1 cellular context compared by ENCODE assay signal in the genomic region with DNA sequence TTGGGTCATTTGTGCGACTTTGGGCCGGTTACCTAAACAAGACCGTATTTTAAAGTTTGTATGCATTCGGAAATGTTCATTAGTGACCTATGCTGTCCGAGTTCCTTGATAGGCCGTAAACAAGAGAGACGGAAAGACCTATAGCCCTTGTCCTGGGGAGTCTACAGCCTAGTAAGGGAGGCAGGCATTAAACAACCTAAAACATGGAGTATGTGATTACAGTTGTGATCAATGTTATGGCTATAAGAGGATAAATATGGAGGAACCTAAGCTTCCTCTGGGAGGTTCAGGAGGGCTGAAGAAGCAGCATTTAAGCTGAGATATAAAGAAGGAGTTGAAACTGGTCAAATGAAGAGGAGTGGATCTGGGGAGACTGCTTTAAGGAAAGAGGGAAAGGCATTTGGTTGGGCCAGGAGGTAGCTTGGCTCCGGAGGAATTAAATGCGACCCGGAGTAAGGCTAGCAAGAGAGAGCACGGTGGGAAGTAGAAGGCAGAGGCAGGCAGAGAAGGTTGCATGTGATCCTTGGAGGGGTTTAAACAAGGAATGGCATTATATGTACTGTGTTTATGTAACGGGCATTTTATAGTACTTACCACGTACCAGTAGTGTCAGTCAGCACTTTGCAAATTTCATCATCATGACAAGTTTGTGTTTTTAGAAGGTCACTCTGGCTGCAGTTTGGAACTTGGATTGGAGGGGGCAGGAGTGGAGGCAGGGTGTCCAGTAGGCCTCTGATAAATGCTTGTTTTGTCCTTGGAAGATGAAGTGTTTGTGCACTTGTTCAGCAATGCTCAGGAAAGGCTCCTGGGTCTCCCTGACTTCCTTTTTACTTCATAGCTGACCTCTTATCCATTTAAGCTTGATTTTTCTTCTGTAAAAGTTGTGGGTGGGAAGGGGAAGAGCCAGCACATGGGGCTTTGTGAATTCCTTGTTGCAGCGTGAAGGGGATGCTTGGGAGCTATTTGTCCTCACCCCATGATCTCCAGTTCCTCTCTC.
TF ChIP-seq lines count a peak whose summit lies in the region.

No MANE protein-coding gene starts in this region.

TF ChIP-seq in HepG2, 621 proteins besides CTCF, POLR2A, EP300 and RAD21 (continued from another document and continues in another):
- TF ChIP-seq, protein P1, sequence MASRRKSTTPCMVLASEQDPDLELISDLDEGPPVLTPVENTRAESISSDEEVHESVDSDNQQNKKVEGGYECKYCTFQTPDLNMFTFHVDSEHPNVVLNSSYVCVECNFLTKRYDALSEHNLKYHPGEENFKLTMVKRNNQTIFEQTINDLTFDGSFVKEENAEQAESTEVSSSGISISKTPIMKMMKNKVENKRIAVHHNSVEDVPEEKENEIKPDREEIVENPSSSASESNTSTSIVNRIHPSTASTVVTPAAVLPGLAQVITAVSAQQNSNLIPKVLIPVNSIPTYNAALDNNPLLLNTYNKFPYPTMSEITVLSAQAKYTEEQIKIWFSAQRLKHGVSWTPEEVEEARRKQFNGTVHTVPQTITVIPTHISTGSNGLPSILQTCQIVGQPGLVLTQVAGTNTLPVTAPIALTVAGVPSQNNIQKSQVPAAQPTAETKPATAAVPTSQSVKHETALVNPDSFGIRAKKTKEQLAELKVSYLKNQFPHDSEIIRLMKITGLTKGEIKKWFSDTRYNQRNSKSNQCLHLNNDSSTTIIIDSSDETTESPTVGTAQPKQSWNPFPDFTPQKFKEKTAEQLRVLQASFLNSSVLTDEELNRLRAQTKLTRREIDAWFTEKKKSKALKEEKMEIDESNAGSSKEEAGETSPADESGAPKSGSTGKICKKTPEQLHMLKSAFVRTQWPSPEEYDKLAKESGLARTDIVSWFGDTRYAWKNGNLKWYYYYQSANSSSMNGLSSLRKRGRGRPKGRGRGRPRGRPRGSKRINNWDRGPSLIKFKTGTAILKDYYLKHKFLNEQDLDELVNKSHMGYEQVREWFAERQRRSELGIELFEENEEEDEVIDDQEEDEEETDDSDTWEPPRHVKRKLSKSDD (CRISPR knock-in tag; IDR thresholded peaks at IDR 0.05; ENCODE audit: low read depth) = no peak
- TF ChIP-seq ATF7-NPFF (CRISPR knock-in tag; IDR thresholded peaks at IDR 0.05; ENCODE audit: low read depth) (no peak), KDM4B (CRISPR knock-in tag; IDR thresholded peaks at IDR 0.05) (no peak), ELF3 (CRISPR knock-in tag; IDR thresholded peaks at IDR 0.05) (no peak), KDM3A (CRISPR knock-in tag; IDR thresholded peaks at IDR 0.05; ENCODE audit: low read depth) (no peak), ZNF562 (CRISPR knock-in tag; IDR thresholded peaks at IDR 0.05; ENCODE audit: borderline replicate concordance) (no peak), ZKSCAN1 (IDR thresholded peaks at IDR 0.05; ENCODE audit: low read length) (no peak), ATF7 (IDR thresholded peaks at IDR 0.05) (0 out of 2 replicates have a peak, but pooled peaks have one; percentile 23), ATF7 (CRISPR knock-in tag; IDR thresholded peaks at IDR 0.05) (no peak), ZFP36L1 (CRISPR knock-in tag; IDR thresholded peaks at IDR 0.05) (no peak; the same call in 1 of the 2 replicates), ZNF44 (CRISPR knock-in tag; IDR thresholded peaks at IDR 0.05) (no peak), ZNF614 (CRISPR knock-in tag; IDR thresholded peaks at IDR 0.05; ENCODE audit: borderline replicate concordance) (0 out of 2 replicates have a peak, but pooled peaks have one; percentile 5), DNMT3B (CRISPR knock-in tag; conservative IDR thresholded peaks at IDR 0.05) (0 out of 2 replicates have a peak, but pooled peaks have one; percentile 22), ZNF558 (CRISPR knock-in tag; IDR thresholded peaks at IDR 0.05; ENCODE audit: borderline replicate concordance) (no peak), SATB2 (CRISPR knock-in tag; IDR thresholded peaks at IDR 0.05) (no peak), NCOA1 (CRISPR knock-in tag; IDR thresholded peaks at IDR 0.05) (no peak), AGO2 (optimal IDR thresholded peaks at IDR 0.05; ENCODE audit: low read depth, low read length) (no peak), THYN1 (CRISPR knock-in tag; IDR thresholded peaks at IDR 0.05; ENCODE audit: borderline replicate concordance, low read depth) (no peak), NR2C2 (CRISPR knock-in tag; IDR thresholded peaks at IDR 0.05; ENCODE audit: borderline replicate concordance) (no peak), ZNF501 (CRISPR knock-in tag; IDR thresholded peaks at IDR 0.05) (no peak), ZNF232 (CRISPR knock-in tag; IDR thresholded peaks at IDR 0.05; ENCODE audit: borderline replicate concordance) (no peak), ZFP1 (CRISPR knock-in tag; IDR thresholded peaks at IDR 0.05) (no peak), POLR2AphosphoS5 (IDR thresholded peaks at IDR 0.05; ENCODE audit: low read depth, low read length) (no peak), ATM (IDR thresholded peaks at IDR 0.05; ENCODE audit: borderline replicate concordance) (no peak), ZNF629 (CRISPR knock-in tag; conservative IDR thresholded peaks at IDR 0.05) (no peak), ARHGAP35 (CRISPR knock-in tag; IDR thresholded peaks at IDR 0.05; ENCODE audit: borderline replicate concordance) (0 out of 2 replicates have a peak, but pooled peaks have one; percentile 7), YEATS4 (CRISPR knock-in tag; IDR thresholded peaks at IDR 0.05; ENCODE audit: borderline replicate concordance) (no peak; the same call in 1 of the 2 replicates), YEATS2 (CRISPR knock-in tag; IDR thresholded peaks at IDR 0.05; ENCODE audit: borderline replicate concordance) (no peak), ZNF207 (IDR thresholded peaks at IDR 0.05; ENCODE audit: borderline replicate concordance) (no peak), CEBPB (IDR thresholded peaks at IDR 0.05; ENCODE audit: borderline replicate concordance, low read depth, low read length) (peak; percentile 35; the same call in 1 of the 2 replicates)
- TF ChIP-seq, protein P2, sequence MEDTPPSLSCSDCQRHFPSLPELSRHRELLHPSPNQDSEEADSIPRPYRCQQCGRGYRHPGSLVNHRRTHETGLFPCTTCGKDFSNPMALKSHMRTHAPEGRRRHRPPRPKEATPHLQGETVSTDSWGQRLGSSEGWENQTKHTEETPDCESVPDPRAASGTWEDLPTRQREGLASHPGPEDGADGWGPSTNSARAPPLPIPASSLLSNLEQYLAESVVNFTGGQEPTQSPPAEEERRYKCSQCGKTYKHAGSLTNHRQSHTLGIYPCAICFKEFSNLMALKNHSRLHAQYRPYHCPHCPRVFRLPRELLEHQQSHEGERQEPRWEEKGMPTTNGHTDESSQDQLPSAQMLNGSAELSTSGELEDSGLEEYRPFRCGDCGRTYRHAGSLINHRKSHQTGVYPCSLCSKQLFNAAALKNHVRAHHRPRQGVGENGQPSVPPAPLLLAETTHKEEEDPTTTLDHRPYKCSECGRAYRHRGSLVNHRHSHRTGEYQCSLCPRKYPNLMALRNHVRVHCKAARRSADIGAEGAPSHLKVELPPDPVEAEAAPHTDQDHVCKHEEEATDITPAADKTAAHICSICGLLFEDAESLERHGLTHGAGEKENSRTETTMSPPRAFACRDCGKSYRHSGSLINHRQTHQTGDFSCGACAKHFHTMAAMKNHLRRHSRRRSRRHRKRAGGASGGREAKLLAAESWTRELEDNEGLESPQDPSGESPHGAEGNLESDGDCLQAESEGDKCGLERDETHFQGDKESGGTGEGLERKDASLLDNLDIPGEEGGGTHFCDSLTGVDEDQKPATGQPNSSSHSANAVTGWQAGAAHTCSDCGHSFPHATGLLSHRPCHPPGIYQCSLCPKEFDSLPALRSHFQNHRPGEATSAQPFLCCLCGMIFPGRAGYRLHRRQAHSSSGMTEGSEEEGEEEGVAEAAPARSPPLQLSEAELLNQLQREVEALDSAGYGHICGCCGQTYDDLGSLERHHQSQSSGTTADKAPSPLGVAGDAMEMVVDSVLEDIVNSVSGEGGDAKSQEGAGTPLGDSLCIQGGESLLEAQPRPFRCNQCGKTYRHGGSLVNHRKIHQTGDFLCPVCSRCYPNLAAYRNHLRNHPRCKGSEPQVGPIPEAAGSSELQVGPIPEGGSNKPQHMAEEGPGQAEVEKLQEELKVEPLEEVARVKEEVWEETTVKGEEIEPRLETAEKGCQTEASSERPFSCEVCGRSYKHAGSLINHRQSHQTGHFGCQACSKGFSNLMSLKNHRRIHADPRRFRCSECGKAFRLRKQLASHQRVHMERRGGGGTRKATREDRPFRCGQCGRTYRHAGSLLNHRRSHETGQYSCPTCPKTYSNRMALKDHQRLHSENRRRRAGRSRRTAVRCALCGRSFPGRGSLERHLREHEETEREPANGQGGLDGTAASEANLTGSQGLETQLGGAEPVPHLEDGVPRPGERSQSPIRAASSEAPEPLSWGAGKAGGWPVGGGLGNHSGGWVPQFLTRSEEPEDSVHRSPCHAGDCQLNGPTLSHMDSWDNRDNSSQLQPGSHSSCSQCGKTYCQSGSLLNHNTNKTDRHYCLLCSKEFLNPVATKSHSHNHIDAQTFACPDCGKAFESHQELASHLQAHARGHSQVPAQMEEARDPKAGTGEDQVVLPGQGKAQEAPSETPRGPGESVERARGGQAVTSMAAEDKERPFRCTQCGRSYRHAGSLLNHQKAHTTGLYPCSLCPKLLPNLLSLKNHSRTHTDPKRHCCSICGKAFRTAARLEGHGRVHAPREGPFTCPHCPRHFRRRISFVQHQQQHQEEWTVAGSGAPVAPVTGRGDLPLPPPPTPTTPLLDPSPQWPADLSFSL (CRISPR knock-in tag; IDR thresholded peaks at IDR 0.05) = peak; percentile 4; the same call in 1 of the 2 replicates
- TF ChIP-seq, protein P3, sequence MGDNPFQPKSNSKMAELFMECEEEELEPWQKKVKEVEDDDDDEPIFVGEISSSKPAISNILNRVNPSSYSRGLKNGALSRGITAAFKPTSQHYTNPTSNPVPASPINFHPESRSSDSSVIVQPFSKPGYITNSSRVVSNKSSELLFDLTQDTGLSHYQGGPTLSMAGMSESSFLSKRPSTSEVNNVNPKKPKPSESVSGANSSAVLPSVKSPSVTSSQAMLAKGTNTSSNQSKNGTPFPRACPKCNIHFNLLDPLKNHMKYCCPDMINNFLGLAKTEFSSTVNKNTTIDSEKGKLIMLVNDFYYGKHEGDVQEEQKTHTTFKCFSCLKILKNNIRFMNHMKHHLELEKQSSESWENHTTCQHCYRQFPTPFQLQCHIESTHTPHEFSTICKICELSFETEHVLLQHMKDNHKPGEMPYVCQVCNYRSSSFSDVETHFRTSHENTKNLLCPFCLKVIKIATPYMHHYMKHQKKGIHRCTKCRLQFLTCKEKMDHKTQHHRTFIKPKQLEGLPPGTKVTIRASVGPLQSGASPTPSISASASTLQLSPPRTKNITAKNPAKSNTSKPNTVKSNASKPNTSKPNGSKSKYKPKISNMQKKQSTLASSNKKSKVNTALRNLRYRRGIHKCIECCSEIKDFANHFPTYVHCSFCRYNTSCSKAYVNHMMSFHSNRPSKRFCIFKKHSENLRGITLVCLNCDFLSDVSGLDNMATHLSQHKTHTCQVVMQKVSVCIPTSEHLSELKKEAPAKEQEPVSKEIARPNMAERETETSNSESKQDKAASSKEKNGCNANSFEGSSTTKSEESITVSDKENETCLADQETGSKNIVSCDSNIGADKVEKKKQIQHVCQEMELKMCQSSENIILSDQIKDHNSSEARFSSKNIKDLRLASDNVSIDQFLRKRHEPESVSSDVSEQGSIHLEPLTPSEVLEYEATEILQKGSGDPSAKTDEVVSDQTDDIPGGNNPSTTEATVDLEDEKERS (CRISPR knock-in tag; IDR thresholded peaks at IDR 0.05) = 0 out of 2 replicates have a peak, but pooled peaks have one; percentile 10
- TF ChIP-seq, protein P4, sequence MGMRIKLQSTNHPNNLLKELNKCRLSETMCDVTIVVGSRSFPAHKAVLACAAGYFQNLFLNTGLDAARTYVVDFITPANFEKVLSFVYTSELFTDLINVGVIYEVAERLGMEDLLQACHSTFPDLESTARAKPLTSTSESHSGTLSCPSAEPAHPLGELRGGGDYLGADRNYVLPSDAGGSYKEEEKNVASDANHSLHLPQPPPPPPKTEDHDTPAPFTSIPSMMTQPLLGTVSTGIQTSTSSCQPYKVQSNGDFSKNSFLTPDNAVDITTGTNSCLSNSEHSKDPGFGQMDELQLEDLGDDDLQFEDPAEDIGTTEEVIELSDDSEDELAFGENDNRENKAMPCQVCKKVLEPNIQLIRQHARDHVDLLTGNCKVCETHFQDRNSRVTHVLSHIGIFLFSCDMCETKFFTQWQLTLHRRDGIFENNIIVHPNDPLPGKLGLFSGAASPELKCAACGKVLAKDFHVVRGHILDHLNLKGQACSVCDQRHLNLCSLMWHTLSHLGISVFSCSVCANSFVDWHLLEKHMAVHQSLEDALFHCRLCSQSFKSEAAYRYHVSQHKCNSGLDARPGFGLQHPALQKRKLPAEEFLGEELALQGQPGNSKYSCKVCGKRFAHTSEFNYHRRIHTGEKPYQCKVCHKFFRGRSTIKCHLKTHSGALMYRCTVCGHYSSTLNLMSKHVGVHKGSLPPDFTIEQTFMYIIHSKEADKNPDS (CRISPR knock-in tag; IDR thresholded peaks at IDR 0.05) = peak; percentile 46; the same call in 1 of the 2 replicates
- TF ChIP-seq, protein P5, sequence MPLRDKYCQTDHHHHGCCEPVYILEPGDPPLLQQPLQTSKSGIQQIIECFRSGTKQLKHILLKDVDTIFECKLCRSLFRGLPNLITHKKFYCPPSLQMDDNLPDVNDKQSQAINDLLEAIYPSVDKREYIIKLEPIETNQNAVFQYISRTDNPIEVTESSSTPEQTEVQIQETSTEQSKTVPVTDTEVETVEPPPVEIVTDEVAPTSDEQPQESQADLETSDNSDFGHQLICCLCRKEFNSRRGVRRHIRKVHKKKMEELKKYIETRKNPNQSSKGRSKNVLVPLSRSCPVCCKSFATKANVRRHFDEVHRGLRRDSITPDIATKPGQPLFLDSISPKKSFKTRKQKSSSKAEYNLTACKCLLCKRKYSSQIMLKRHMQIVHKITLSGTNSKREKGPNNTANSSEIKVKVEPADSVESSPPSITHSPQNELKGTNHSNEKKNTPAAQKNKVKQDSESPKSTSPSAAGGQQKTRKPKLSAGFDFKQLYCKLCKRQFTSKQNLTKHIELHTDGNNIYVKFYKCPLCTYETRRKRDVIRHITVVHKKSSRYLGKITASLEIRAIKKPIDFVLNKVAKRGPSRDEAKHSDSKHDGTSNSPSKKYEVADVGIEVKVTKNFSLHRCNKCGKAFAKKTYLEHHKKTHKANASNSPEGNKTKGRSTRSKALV (CRISPR knock-in tag; IDR thresholded peaks at IDR 0.05) = peak; percentile 1; the same call in 1 of the 2 replicates
- TF ChIP-seq, protein P6, sequence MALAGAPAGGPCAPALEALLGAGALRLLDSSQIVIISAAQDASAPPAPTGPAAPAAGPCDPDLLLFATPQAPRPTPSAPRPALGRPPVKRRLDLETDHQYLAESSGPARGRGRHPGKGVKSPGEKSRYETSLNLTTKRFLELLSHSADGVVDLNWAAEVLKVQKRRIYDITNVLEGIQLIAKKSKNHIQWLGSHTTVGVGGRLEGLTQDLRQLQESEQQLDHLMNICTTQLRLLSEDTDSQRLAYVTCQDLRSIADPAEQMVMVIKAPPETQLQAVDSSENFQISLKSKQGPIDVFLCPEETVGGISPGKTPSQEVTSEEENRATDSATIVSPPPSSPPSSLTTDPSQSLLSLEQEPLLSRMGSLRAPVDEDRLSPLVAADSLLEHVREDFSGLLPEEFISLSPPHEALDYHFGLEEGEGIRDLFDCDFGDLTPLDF (CRISPR knock-in tag; IDR thresholded peaks at IDR 0.05) = no peak
- TF ChIP-seq, protein P7, sequence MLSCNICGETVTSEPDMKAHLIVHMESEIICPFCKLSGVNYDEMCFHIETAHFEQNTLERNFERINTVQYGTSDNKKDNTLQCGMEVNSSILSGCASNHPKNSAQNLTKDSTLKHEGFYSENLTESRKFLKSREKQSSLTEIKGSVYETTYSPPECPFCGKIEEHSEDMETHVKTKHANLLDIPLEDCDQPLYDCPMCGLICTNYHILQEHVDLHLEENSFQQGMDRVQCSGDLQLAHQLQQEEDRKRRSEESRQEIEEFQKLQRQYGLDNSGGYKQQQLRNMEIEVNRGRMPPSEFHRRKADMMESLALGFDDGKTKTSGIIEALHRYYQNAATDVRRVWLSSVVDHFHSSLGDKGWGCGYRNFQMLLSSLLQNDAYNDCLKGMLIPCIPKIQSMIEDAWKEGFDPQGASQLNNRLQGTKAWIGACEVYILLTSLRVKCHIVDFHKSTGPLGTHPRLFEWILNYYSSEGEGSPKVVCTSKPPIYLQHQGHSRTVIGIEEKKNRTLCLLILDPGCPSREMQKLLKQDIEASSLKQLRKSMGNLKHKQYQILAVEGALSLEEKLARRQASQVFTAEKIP (CRISPR knock-in tag; IDR thresholded peaks at IDR 0.05; ENCODE audit: borderline replicate concordance) = no peak
